12 cellular contexts compared by ENCODE assay signal in genomic region chr16:49620158-49620867, GRCh38.
DNase-seq lines count a peak whose midpoint lies in the region; FAIRE-seq and TF ChIP-seq lines count a peak whose summit lies in the region.
"Had no signal": no experiment of that assay in that cellular context is flagged by ENCODE, and none has a peak within 500 bp of the region (broad histone marks: within the 10 kb centered on the region; RNA-seq: fewer than 3 reads in every experiment).

No MANE protein-coding gene starts in this region.

- H2AFZ ChIP-seq in endothelial cell of umbilical vein (ENCODE audit: low read depth, low read length) = peak overlapping the region; percentile 29

- peak; percentile 33 for DNase-seq in activated CD8-positive, alpha-beta memory T cell treated with anti-CD3 and anti-CD28 coated beads for 24 hours
- no peak for DNase-seq in activated CD8-positive, alpha-beta memory T cell treated with anti-CD3 and anti-CD28 coated beads, Interleukin-2, amount 50 U/mL, for 48 hours
- DNase-seq in endothelial cell of umbilical vein (ENCODE audit: low read depth, low spot score) (peak; percentile 71), uterus (peak; percentile 70 to 75), WERI-Rb-1 (no peak), GM10266 (ENCODE audit: extremely low spot score) (no peak), cerebellum (ENCODE audit: low spot score) (no peak)
- DNase-seq: NCI-H1436; stimulated activated CD4-positive, alpha-beta T cell treated with anti-CD3 and anti-CD28 coated beads, Interleukin-1b, Interleukin-23, amount 100 ng/mL, for 48 hours had no signal

- no peaks in the 10 kb centered on the region for H3K9me3 ChIP-seq in endothelial cell of umbilical vein (replicated peaks; ENCODE audit: control insufficient read depth, insufficient read depth, low read length)
- H3K9me3 ChIP-seq in mesodermal cell (ENCODE audit: control insufficient read depth, low read length) = no peaks in the 10 kb centered on the region
- H3K9me3 ChIP-seq in uterus = no peaks in the 10 kb centered on the region
- no peaks in the 10 kb centered on the region for H3K9me3 ChIP-seq in WERI-Rb-1 (ENCODE audit: severe bottlenecking)

- no peak overlapping the region for H3K9ac ChIP-seq in endothelial cell of umbilical vein (replicated peaks; ENCODE audit: extremely low read depth, insufficient read depth, low read length)

- CTCF ChIA-PET in endothelial cell of umbilical vein (lab: Charles Lee) = no interaction called here

- H3K9me1 ChIP-seq in endothelial cell of umbilical vein (replicated peaks; ENCODE audit: control insufficient read depth, extremely low read depth, insufficient read depth, low read length) = no peaks in the 10 kb centered on the region

- H3K4me1 ChIP-seq in endothelial cell of umbilical vein (ENCODE audit: control insufficient read depth, extremely low read depth, insufficient read depth, low read length) = peaks cover 10% of the 10 kb centered on the region
- H3K4me1 ChIP-seq in mesodermal cell (ENCODE audit: control insufficient read depth, insufficient read depth, low read length, poor library complexity, severe bottlenecking) = peaks cover 23% of the 10 kb centered on the region
- H3K4me1 ChIP-seq in uterus = peaks cover 9 to 14% of the 10 kb centered on the region in 2 donors

- 63 to 68% methylated on average over 8 to 9 of the region's 11 CpGs for WGBS in mesodermal cell (ENCODE audit: insufficient coverage in 2 of 2), 2 experiments

- H3K36me3 ChIP-seq in endothelial cell of umbilical vein (ENCODE audit: control insufficient read depth in 2 of 2, extremely low read depth in 1 of 2, insufficient read depth in 2 of 2, low read length in 2 of 2) (no peaks in the 10 kb centered on the region), mesodermal cell (ENCODE audit: control insufficient read depth, insufficient read depth, low read length) (peaks cover 8% of the 10 kb centered on the region), uterus (no peaks in the 10 kb centered on the region), WERI-Rb-1 (no peaks in the 10 kb centered on the region)

- no TSS peak for BruUV-seq in endothelial cell of umbilical vein (replicated peaks; lab: Mats Ljungman, UMichigan)

- H3K27ac ChIP-seq in endothelial cell of umbilical vein (ENCODE audit: insufficient read depth, low read depth, low read length) (peak overlapping the region; percentile 29), mesodermal cell (ENCODE audit: low read depth, low read length, severe bottlenecking) (peak overlapping the region; percentile 83), uterus (peak overlapping the region; percentile 37 to 77), WERI-Rb-1 (no peak overlapping the region)
- H3K27ac ChIP-seq: 22Rv1, epithelial cell of prostate had no signal

- FAIRE-seq in endothelial cell of umbilical vein (lab: Jason Lieb, UNC) = peak; percentile 87

- TF ChIP-seq POLR2A in endothelial cell of umbilical vein (IDR thresholded peaks at IDR 0.05; ENCODE audit: low read depth, low read length) (no peak), uterus (IDR thresholded peaks at IDR 0.05) (no peak)

- no peaks in the 10 kb centered on the region for H4K20me1 ChIP-seq in endothelial cell of umbilical vein (replicated peaks; ENCODE audit: control insufficient read depth, extremely low read depth, insufficient read depth, low read length)

- TF ChIP-seq CTCF in endothelial cell of umbilical vein (IDR thresholded peaks at IDR 0.05; ENCODE audit: extremely low read depth in 1 of 2, insufficient read depth in 1 of 2, low read depth in 1 of 2, low read length in 2 of 2) (no peak), uterus (IDR thresholded peaks at IDR 0.05) (no peak), WERI-Rb-1 (IDR thresholded peaks at IDR 0.05; ENCODE audit: low read depth, low read length) (no peak), GM10266 (IDR thresholded peaks at IDR 0.05; ENCODE audit: control insufficient read depth, insufficient read depth, low read depth, missing control alignments) (no peak)

- no peak overlapping the region for H3K4me2 ChIP-seq in endothelial cell of umbilical vein (ENCODE audit: insufficient read depth, low read length)

- H3K27me3 ChIP-seq in endothelial cell of umbilical vein (ENCODE audit: control insufficient read depth in 2 of 2, insufficient read depth in 2 of 2, low read length in 2 of 2) (no peaks in the 10 kb centered on the region), uterus (no peaks in the 10 kb centered on the region), WERI-Rb-1 (ENCODE audit: insufficient read depth, low read depth, severe bottlenecking) (no peaks in the 10 kb centered on the region)

- no peak overlapping the region for H3K4me3 ChIP-seq in endothelial cell of umbilical vein (replicated peaks in 1 of 3; ENCODE audit: insufficient read depth in 1 of 3, low read depth in 1 of 3, low read length in 3 of 3)
- no peak overlapping the region for H3K4me3 ChIP-seq in mesodermal cell (ENCODE audit: extremely low read depth, insufficient read depth, low read length, poor library complexity, severe bottlenecking)
- H3K4me3 ChIP-seq in uterus = no peak overlapping the region
- H3K4me3 ChIP-seq in WERI-Rb-1 (ENCODE audit: low read depth, low read length) = no peak overlapping the region

- H3K79me2 ChIP-seq in endothelial cell of umbilical vein (ENCODE audit: control insufficient read depth, insufficient read depth, low read length) = no peaks in the 10 kb centered on the region

- intact Hi-C loops in endothelial cell of umbilical vein (cut with micrococcal nuclease) = no loop called here
- intact Hi-C loops in uterus (cut with DNase I; ENCODE audit: low total_unique reads) = no loop called here

- dilution Hi-C loops in endothelial cell of umbilical vein (cut with MboI; ENCODE audit: extremely low pct_ligation_motif_present, low sequenced_read_pairs) = no loop called here

- POLR2A ChIA-PET in endothelial cell of umbilical vein (lab: Charles Lee) = no interaction called here

TF ChIP-seq in endothelial cell of umbilical vein, 7 proteins besides CTCF, POLR2A, EP300 and RAD21:
- TF ChIP-seq MYC (IDR thresholded peaks at IDR 0.05; ENCODE audit: low read depth, low read length) (no peak), JUN (IDR thresholded peaks at IDR 0.05; ENCODE audit: borderline replicate concordance, insufficient read depth, insufficient read length, low read depth) (no peak), EZH2 (IDR thresholded peaks at IDR 0.05; ENCODE audit: borderline replicate concordance, low read depth, low read length, severe bottlenecking) (no peak), GATA2 (IDR thresholded peaks at IDR 0.05; ENCODE audit: insufficient read depth, insufficient read length, low read depth, low read length) (peak; percentile 17), POLR2AphosphoS5 (IDR thresholded peaks at IDR 0.05; ENCODE audit: insufficient read depth, low read depth, low read length) (no peak), MAX (IDR thresholded peaks at IDR 0.05; ENCODE audit: insufficient read depth, insufficient read length) (no peak), FOS (IDR thresholded peaks at IDR 0.05; ENCODE audit: borderline replicate concordance, insufficient read depth, low read length) (peak; percentile 58)

Comparison
In these comparisons a context has a peak if more than half of its experiments do, and no peak if none do; other contexts are left out.
1. DNase-seq: peak in activated CD8-positive, alpha-beta memory T cell treated with anti-CD3 and anti-CD28 coated beads for 24 hours (single experiment), endothelial cell of umbilical vein (single experiment) and uterus (2 of 2); none in activated CD8-positive, alpha-beta memory T cell treated with anti-CD3 and anti-CD28 coated beads, Interleukin-2, amount 50 U/mL, for 48 hours (single experiment), WERI-Rb-1 (single experiment), GM10266 (single experiment) and cerebellum (single experiment).